In the genomic region with DNA sequence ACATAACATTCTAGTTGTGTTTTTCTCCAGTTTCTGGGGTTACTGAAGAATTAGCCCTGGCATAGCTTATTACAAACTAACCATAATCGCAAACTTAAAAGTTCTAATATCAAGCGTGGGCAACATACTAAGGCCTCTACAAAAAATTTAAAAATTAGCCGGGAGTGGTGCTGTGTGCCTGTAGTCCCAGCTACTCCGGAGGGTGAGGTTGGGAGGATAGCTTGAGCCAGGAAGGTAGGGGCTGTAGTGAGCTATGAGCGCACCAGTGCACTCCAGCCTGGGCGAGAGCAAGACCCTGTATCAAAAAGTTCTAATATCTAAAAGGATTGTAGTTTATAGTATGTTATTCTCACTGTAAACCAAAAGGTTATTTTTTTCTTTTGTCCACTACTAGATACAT, we compare ENCODE assay signal across 8 cellular contexts. TPM values are rescaled to one million over a fixed set of nuclear protein-coding genes. Genes with fewer than 3 reads are reported as not detected.
DNase-seq lines count a peak whose midpoint lies in the region; ATAC-seq, FAIRE-seq and TF ChIP-seq lines count a peak whose summit lies in the region.

No MANE protein-coding gene starts in this region.

- peak overlapping the region; percentile 82; the same call in 1 of the 2 replicates for H3K27ac ChIP-seq in BLaER1
- H3K27ac ChIP-seq in HL-60 (replicated peaks), result peak overlapping the region; percentile 91; the same call in 1 of the 2 replicates

- H3K4me3 ChIP-seq in BLaER1 (peak overlapping the region; percentile 77), HL-60 (replicated peaks; ENCODE audit: insufficient read depth, low read length) (peak overlapping the region; percentile 92), mucosa of stomach (ENCODE audit: low read length) (no peak overlapping the region)

- ATAC-seq in HG02678 (IDR thresholded peaks at IDR 0.05; ENCODE audit: unreplicated experiment) (no peak), HG02759 (IDR thresholded peaks at IDR 0.05; ENCODE audit: unreplicated experiment) (no peak)

- TF ChIP-seq POLR2A in GM12892 (IDR thresholded peaks at IDR 0.05; ENCODE audit: low read depth, low read length), result no peak

- no peak for DNase-seq in HL-60 (ENCODE audit: low read depth in 1 of 2, low spot score in 1 of 2)
- DNase-seq in activated T-helper 2 cell treated with anti-CD3 and anti-CD28 coated beads, Interferon-gamma antibody, Interleukin-2, Interleukin-4, amounts not matched to agents 10 μg/mL and 5 μg/mL and 100 μg/mL, durations not matched to agents 14 hours and 24 hours and 36 hours (ENCODE audit: low spot score), result no peak
- DNase-seq in GM12892 (ENCODE audit: insufficient read length), result no peak
- no peak for DNase-seq in medulla oblongata (ENCODE audit: extremely low spot score)

- H3K4me1 Mint-ChIP-seq in activated T-helper 2 cell treated with anti-CD3 and anti-CD28 coated beads, Interferon-gamma antibody, Interleukin-2, Interleukin-4, amounts not matched to agents 10 μg/mL and 5 μg/mL and 100 μg/mL, durations not matched to agents 14 hours and 24 hours and 36 hours (ENCODE audit: low read depth), result peaks cover 24% of the 10 kb centered on the region

- H3K27ac Mint-ChIP-seq in activated T-helper 2 cell treated with anti-CD3 and anti-CD28 coated beads, Interferon-gamma antibody, Interleukin-2, Interleukin-4, amounts not matched to agents 10 μg/mL and 5 μg/mL and 100 μg/mL, durations not matched to agents 14 hours and 24 hours and 36 hours, result peak overlapping the region; percentile 93

- peak overlapping the region; percentile 81 for H3K4me2 ChIP-seq in BLaER1

- peaks cover 29% of the 10 kb centered on the region for H3K4me1 ChIP-seq in BLaER1
- H3K4me1 ChIP-seq in mucosa of stomach (ENCODE audit: control insufficient read depth, insufficient read depth, low read length), result no peaks in the 10 kb centered on the region

- no peak for FAIRE-seq in GM12892 (lab: Jason Lieb, UNC)

- peak overlapping the region; percentile 94 for H3K4me3 Mint-ChIP-seq in activated T-helper 2 cell treated with anti-CD3 and anti-CD28 coated beads, Interferon-gamma antibody, Interleukin-2, Interleukin-4, amounts not matched to agents 10 μg/mL and 5 μg/mL and 100 μg/mL, durations not matched to agents 14 hours and 24 hours and 36 hours (ENCODE audit: low read depth)

- no peaks in the 10 kb centered on the region for H3K27me3 Mint-ChIP-seq in activated T-helper 2 cell treated with anti-CD3 and anti-CD28 coated beads, Interferon-gamma antibody, Interleukin-2, Interleukin-4, amounts not matched to agents 10 μg/mL and 5 μg/mL and 100 μg/mL, durations not matched to agents 14 hours and 24 hours and 36 hours (ENCODE audit: low read depth)

- H3K9ac ChIP-seq in BLaER1 (peak overlapping the region; percentile 85), mucosa of stomach (ENCODE audit: low read length) (peak overlapping the region; percentile 50)

- peaks cover 31% of the 10 kb centered on the region for H3K36me3 Mint-ChIP-seq in activated T-helper 2 cell treated with anti-CD3 and anti-CD28 coated beads, Interferon-gamma antibody, Interleukin-2, Interleukin-4, amounts not matched to agents 10 μg/mL and 5 μg/mL and 100 μg/mL, durations not matched to agents 14 hours and 24 hours and 36 hours (ENCODE audit: low read depth)

- TF ChIP-seq CTCF in HL-60 (IDR thresholded peaks at IDR 0.05; ENCODE audit: insufficient read depth, low read length), result no peak

- peaks cover 5% of the 10 kb centered on the region; the same call in 1 of the 2 replicates for H4K20me1 ChIP-seq in BLaER1

- no peaks in the 10 kb centered on the region for H3K27me3 ChIP-seq in BLaER1
- no peaks in the 10 kb centered on the region for H3K27me3 ChIP-seq in HL-60 (ENCODE audit: insufficient read depth, poor library complexity, severe bottlenecking)
- no peaks in the 10 kb centered on the region for H3K27me3 ChIP-seq in mucosa of stomach (ENCODE audit: control insufficient read depth, insufficient read depth, low read length)

- peaks cover 30% of the 10 kb centered on the region for H3K36me3 ChIP-seq in BLaER1
- H3K36me3 ChIP-seq in mucosa of stomach (ENCODE audit: control insufficient read depth, insufficient read depth, low read length), result no peaks in the 10 kb centered on the region

- intact Hi-C loops in activated T-helper 2 cell treated with anti-CD3 and anti-CD28 coated beads, Interferon-gamma antibody, Interleukin-2, Interleukin-4, amounts not matched to agents 10 μg/mL and 5 μg/mL and 100 μg/mL, durations not matched to agents 14 hours and 24 hours and 36 hours (cut with micrococcal nuclease), result loop anchor here (10.0 kb wide), 1 partner anchor 426 kb away; no protein-coding TSS in a partner anchor

- H3K9me3 Mint-ChIP-seq in activated T-helper 2 cell treated with anti-CD3 and anti-CD28 coated beads, Interferon-gamma antibody, Interleukin-2, Interleukin-4, amounts not matched to agents 10 μg/mL and 5 μg/mL and 100 μg/mL, durations not matched to agents 14 hours and 24 hours and 36 hours, result no peaks in the 10 kb centered on the region

- H3K9me3 ChIP-seq in BLaER1, result no peaks in the 10 kb centered on the region
- H3K9me3 ChIP-seq in mucosa of stomach (ENCODE audit: control insufficient read depth, low read length), result no peaks in the 10 kb centered on the region

RNA-seq across cellular contexts. Expression of gene OIP5, which starts 1.1 kb away (rescaled TPM):
- 13.7 and 16.1 TPM in 2 replicates for total RNA-seq in activated T-helper 2 cell treated with anti-CD3 and anti-CD28 coated beads, Interferon-gamma antibody, Interleukin-2, Interleukin-4, amounts not matched to agents 10 μg/mL and 5 μg/mL and 100 μg/mL, durations not matched to agents 14 hours and 24 hours and 36 hours
- polyA plus RNA-seq in GM12892 (2012; ENCODE audit: missing spikeins), result 14.7 TPM

RNA-seq across cellular contexts. Expression of gene NUSAP1, which starts 1.4 kb away (rescaled TPM):
- total RNA-seq in activated T-helper 2 cell treated with anti-CD3 and anti-CD28 coated beads, Interferon-gamma antibody, Interleukin-2, Interleukin-4, amounts not matched to agents 10 μg/mL and 5 μg/mL and 100 μg/mL, durations not matched to agents 14 hours and 24 hours and 36 hours, result 139 and 154 TPM in 2 replicates
- 134 TPM for polyA plus RNA-seq in GM12892 (2012; ENCODE audit: missing spikeins)
